Comparison of ENCODE assay signal across 40 cellular contexts in genomic region chr11:7830740-7831139, GRCh38. TPM values are rescaled to one million over a fixed set of nuclear protein-coding genes. Genes with fewer than 3 reads are reported as not detected.
"Had no signal": no experiment of that assay in that cellular context is flagged by ENCODE, and none has a peak within 500 bp of the region (broad histone marks: within the 10 kb centered on the region; RNA-seq: fewer than 3 reads in every experiment).

TSS of gene OR5P3 (minus strand) at chr11:7830840.

- H3K9me3 ChIP-seq: adrenal gland, ascending aorta, body of pancreas, breast epithelium had no signal

- H3K27me3 Mint-ChIP-seq: activated naive CD4-positive, alpha-beta T cell treated with anti-CD3 and anti-CD28 coated beads, Interleukin-2, amount 10 ng/mL, durations not matched to agents 7 days and 5 days; activated T-helper 17 cell treated with anti-CD3 and anti-CD28 coated beads, Interleukin-2, amount 50 U/mL, for 72 hours; central memory CD8-positive, alpha-beta T cell had no signal

- DNase-seq: activated effector memory CD4-positive, alpha-beta T cell treated with anti-CD3 and anti-CD28 coated beads, Interleukin-2, amount 50 U/mL, for 16 hours; activated effector memory CD4-positive, alpha-beta T cell treated with Interleukin-2 at 50 U/mL for 16 hours; activated gamma-delta T cell; activated gamma-delta T cell treated with Interleukin-2 at 50 U/mL for 16 hours; activated naive CD4-positive, alpha-beta T cell; activated naive CD4-positive, alpha-beta T cell treated with anti-CD3 and anti-CD28 coated beads for 36 hours; activated naive CD4-positive, alpha-beta T cell treated with anti-CD3 and anti-CD28 coated beads, Interleukin-2, amount 10 ng/mL, durations not matched to agents 7 days and 5 days; activated naive CD4-positive, alpha-beta T cell treated with anti-CD3 and anti-CD28 coated beads, Interleukin-2, amount 50 U/mL, for 16 hours; activated naive CD4-positive, alpha-beta T cell treated with Interleukin-2 at 50 U/mL for 16 hours; activated naive CD8-positive, alpha-beta T cell treated with anti-CD3 and anti-CD28 coated beads for 36 hours; activated naive CD8-positive, alpha-beta T cell treated with anti-CD3 and anti-CD28 coated beads, Interleukin-2, amount 10 ng/mL, durations not matched to agents 7 days and 5 days; activated naive CD8-positive, alpha-beta T cell treated with anti-CD3 and anti-CD28 coated beads, Interleukin-2, amount 50 U/mL, for 24 hours; activated T-cell treated with anti-CD3 and anti-CD28 coated beads, Interleukin-2, amount 50 U/mL, for 24 hours; activated T-cell treated with anti-CD3 and anti-CD28 coated beads, Interleukin-2, amount 50 U/mL, for 4 hours; activated T-cell treated with anti-CD3 and anti-CD28 coated beads, Interleukin-2, amount 50 U/mL, for 48 hours; activated T-cell treated with anti-CD3 and anti-CD28 coated beads, Interleukin-2, amount 50 U/mL, for 72 hours; adrenal gland; amniotic stem cell; amygdala; anterior cingulate cortex; aorta; body of pancreas; brain microvascular endothelial cell; caudate nucleus; central memory CD4-positive, alpha-beta T cell; cerebellar nuclear complex had no signal

- H3K4me3 ChIP-seq: adrenal gland, ascending aorta, body of pancreas, breast epithelium, cardiac muscle cell had no signal

- H3K4me1 Mint-ChIP-seq: activated naive CD4-positive, alpha-beta T cell treated with anti-CD3 and anti-CD28 coated beads, Interleukin-2, amount 10 ng/mL, durations not matched to agents 7 days and 5 days; activated naive CD4-positive, alpha-beta T cell treated with anti-CD3 and anti-CD28 coated beads, Interleukin-2, amount 50 U/mL, for 24 hours; activated naive CD8-positive, alpha-beta T cell treated with anti-CD3 and anti-CD28 coated beads for 36 hours; activated naive CD8-positive, alpha-beta T cell treated with anti-CD3 and anti-CD28 coated beads, Interleukin-2, amount 10 ng/mL, durations not matched to agents 7 days and 5 days; activated naive CD8-positive, alpha-beta T cell treated with anti-CD3 and anti-CD28 coated beads, Interleukin-2, amount 50 U/mL, for 24 hours; activated T-helper 17 cell treated with anti-CD3 and anti-CD28 coated beads, Interleukin-2, amount 50 U/mL, for 72 hours; brain; central memory CD8-positive, alpha-beta T cell had no signal

- H3K27ac ChIP-seq: adrenal gland, ascending aorta, body of pancreas, brain microvascular endothelial cell, breast epithelium, cardiac muscle cell had no signal

- H3K4me3 Mint-ChIP-seq: activated naive CD4-positive, alpha-beta T cell treated with anti-CD3 and anti-CD28 coated beads for 36 hours; activated naive CD4-positive, alpha-beta T cell treated with anti-CD3 and anti-CD28 coated beads, Interleukin-2, amount 10 ng/mL, durations not matched to agents 7 days and 5 days; activated naive CD4-positive, alpha-beta T cell treated with anti-CD3 and anti-CD28 coated beads, Interleukin-2, amount 50 U/mL, for 24 hours; activated naive CD8-positive, alpha-beta T cell; activated naive CD8-positive, alpha-beta T cell treated with anti-CD3 and anti-CD28 coated beads for 36 hours; activated naive CD8-positive, alpha-beta T cell treated with anti-CD3 and anti-CD28 coated beads, Interleukin-2, amount 10 ng/mL, durations not matched to agents 7 days and 5 days; activated naive CD8-positive, alpha-beta T cell treated with anti-CD3 and anti-CD28 coated beads, Interleukin-2, amount 50 U/mL, for 24 hours; activated T-cell treated with anti-CD3 and anti-CD28 coated beads, Interleukin-2, amount 50 U/mL, for 24 hours; activated T-cell treated with anti-CD3 and anti-CD28 coated beads, Interleukin-2, amount 50 U/mL, for 4 hours; activated T-cell treated with anti-CD3 and anti-CD28 coated beads, Interleukin-2, amount 50 U/mL, for 72 hours; activated T-helper 1 cell treated with anti-CD3 and anti-CD28 coated beads, Interleukin-12 subunit alpha, Interleukin-12 subunit beta, Interleukin-2, Interleukin-4 antibody, amounts not matched to agents 30 ng/mL and 10 ng/mL and 1 ng/mL, durations not matched to agents 14 hours and 24 hours and 36 hours; activated T-helper 17 cell treated with anti-CD3 and anti-CD28 coated beads, Interleukin-2, amount 50 U/mL, for 72 hours; brain; central memory CD8-positive, alpha-beta T cell had no signal

- H3K4me1 ChIP-seq: adrenal gland, ascending aorta, body of pancreas, breast epithelium had no signal

- H3K36me3 Mint-ChIP-seq: activated naive CD4-positive, alpha-beta T cell treated with anti-CD3 and anti-CD28 coated beads, Interleukin-2, amount 10 ng/mL, durations not matched to agents 7 days and 5 days; activated naive CD4-positive, alpha-beta T cell treated with anti-CD3 and anti-CD28 coated beads, Interleukin-2, amount 50 U/mL, for 24 hours; activated naive CD4-positive, alpha-beta T cell treated with anti-CD3 and anti-CD28 coated beads, Interleukin-2, amount 50 U/mL, for 72 hours; activated naive CD8-positive, alpha-beta T cell; activated naive CD8-positive, alpha-beta T cell treated with anti-CD3 and anti-CD28 coated beads for 36 hours; activated naive CD8-positive, alpha-beta T cell treated with anti-CD3 and anti-CD28 coated beads, Interleukin-2, amount 10 ng/mL, durations not matched to agents 7 days and 5 days; brain had no signal

- ATAC-seq: activated naive CD4-positive, alpha-beta T cell treated with anti-CD3 and anti-CD28 coated beads, Interleukin-2, amount 50 U/mL, for 72 hours; activated naive CD8-positive, alpha-beta T cell treated with anti-CD3 and anti-CD28 coated beads, Interleukin-2, amount 50 U/mL, for 24 hours; activated T-cell treated with anti-CD3 and anti-CD28 coated beads, Interleukin-2, amount 50 U/mL, for 4 hours; activated T-cell treated with anti-CD3 and anti-CD28 coated beads, Interleukin-2, amount 50 U/mL, for 72 hours; activated T-helper 17 cell treated with anti-CD3 and anti-CD28 coated beads, Interleukin-2, amount 50 U/mL, for 72 hours; body of pancreas had no signal

- H3K9me3 Mint-ChIP-seq: activated naive CD4-positive, alpha-beta T cell treated with anti-CD3 and anti-CD28 coated beads for 36 hours; activated naive CD4-positive, alpha-beta T cell treated with anti-CD3 and anti-CD28 coated beads, Interleukin-2, amount 10 ng/mL, durations not matched to agents 7 days and 5 days; activated naive CD4-positive, alpha-beta T cell treated with anti-CD3 and anti-CD28 coated beads, Interleukin-2, amount 50 U/mL, for 24 hours; activated naive CD4-positive, alpha-beta T cell treated with anti-CD3 and anti-CD28 coated beads, Interleukin-2, amount 50 U/mL, for 72 hours; activated naive CD8-positive, alpha-beta T cell treated with anti-CD3 and anti-CD28 coated beads for 36 hours; activated naive CD8-positive, alpha-beta T cell treated with anti-CD3 and anti-CD28 coated beads, Interleukin-2, amount 10 ng/mL, durations not matched to agents 7 days and 5 days; activated naive CD8-positive, alpha-beta T cell treated with anti-CD3 and anti-CD28 coated beads, Interleukin-2, amount 50 U/mL, for 24 hours; activated T-cell treated with anti-CD3 and anti-CD28 coated beads, Interleukin-2, amount 50 U/mL, for 24 hours; activated T-cell treated with anti-CD3 and anti-CD28 coated beads, Interleukin-2, amount 50 U/mL, for 4 hours; activated T-cell treated with anti-CD3 and anti-CD28 coated beads, Interleukin-2, amount 50 U/mL, for 72 hours; activated T-helper 1 cell treated with anti-CD3 and anti-CD28 coated beads, Interleukin-12 subunit alpha, Interleukin-12 subunit beta, Interleukin-2, Interleukin-4 antibody, amounts not matched to agents 30 ng/mL and 10 ng/mL and 1 ng/mL, durations not matched to agents 14 hours and 24 hours and 36 hours; activated T-helper 17 cell treated with anti-CD3 and anti-CD28 coated beads, Interleukin-2, amount 50 U/mL, for 72 hours; activated T-helper 2 cell treated with anti-CD3 and anti-CD28 coated beads, Interferon-gamma antibody, Interleukin-2, Interleukin-4, amounts not matched to agents 10 μg/mL and 5 μg/mL and 100 μg/mL, durations not matched to agents 14 hours and 24 hours and 36 hours; brain; central memory CD8-positive, alpha-beta T cell had no signal

- H3K27me3 ChIP-seq: adrenal gland, ascending aorta, body of pancreas, brain microvascular endothelial cell, breast epithelium, cardiac muscle cell had no signal

- H3K36me3 ChIP-seq: adrenal gland, ascending aorta, brain microvascular endothelial cell, breast epithelium, cardiac muscle cell had no signal

- H3K27ac Mint-ChIP-seq: activated naive CD4-positive, alpha-beta T cell treated with anti-CD3 and anti-CD28 coated beads for 36 hours; activated naive CD4-positive, alpha-beta T cell treated with anti-CD3 and anti-CD28 coated beads, Interleukin-2, amount 10 ng/mL, durations not matched to agents 7 days and 5 days; activated naive CD4-positive, alpha-beta T cell treated with anti-CD3 and anti-CD28 coated beads, Interleukin-2, amount 50 U/mL, for 24 hours; activated naive CD4-positive, alpha-beta T cell treated with anti-CD3 and anti-CD28 coated beads, Interleukin-2, amount 50 U/mL, for 72 hours; activated naive CD8-positive, alpha-beta T cell; activated naive CD8-positive, alpha-beta T cell treated with anti-CD3 and anti-CD28 coated beads for 36 hours; activated naive CD8-positive, alpha-beta T cell treated with anti-CD3 and anti-CD28 coated beads, Interleukin-2, amount 10 ng/mL, durations not matched to agents 7 days and 5 days; activated naive CD8-positive, alpha-beta T cell treated with anti-CD3 and anti-CD28 coated beads, Interleukin-2, amount 50 U/mL, for 24 hours; activated T-cell treated with anti-CD3 and anti-CD28 coated beads, Interleukin-2, amount 50 U/mL, for 24 hours; activated T-helper 1 cell treated with anti-CD3 and anti-CD28 coated beads, Interleukin-12 subunit alpha, Interleukin-12 subunit beta, Interleukin-2, Interleukin-4 antibody, amounts not matched to agents 30 ng/mL and 10 ng/mL and 1 ng/mL, durations not matched to agents 14 hours and 24 hours and 36 hours; activated T-helper 17 cell treated with anti-CD3 and anti-CD28 coated beads, Interleukin-2, amount 50 U/mL, for 72 hours; activated T-helper 2 cell treated with anti-CD3 and anti-CD28 coated beads, Interferon-gamma antibody, Interleukin-2, Interleukin-4, amounts not matched to agents 10 μg/mL and 5 μg/mL and 100 μg/mL, durations not matched to agents 14 hours and 24 hours and 36 hours; brain had no signal

RNA-seq across cellular contexts. Expression of gene OR5P3, which starts in this region (rescaled TPM):
- total RNA-seq: activated naive CD4-positive, alpha-beta T cell treated with anti-CD3 and anti-CD28 coated beads for 36 hours; activated naive CD4-positive, alpha-beta T cell treated with anti-CD3 and anti-CD28 coated beads, Interleukin-2, amount 50 U/mL, for 72 hours; activated naive CD8-positive, alpha-beta T cell treated with anti-CD3 and anti-CD28 coated beads for 36 hours; activated naive CD8-positive, alpha-beta T cell treated with anti-CD3 and anti-CD28 coated beads, Interleukin-2, amount 10 ng/mL, durations not matched to agents 7 days and 5 days; activated T-cell treated with anti-CD3 and anti-CD28 coated beads, Interleukin-2, amount 50 U/mL, for 4 hours; activated T-cell treated with anti-CD3 and anti-CD28 coated beads, Interleukin-2, amount 50 U/mL, for 72 hours; activated T-helper 1 cell treated with anti-CD3 and anti-CD28 coated beads, Interleukin-12 subunit alpha, Interleukin-12 subunit beta, Interleukin-2, Interleukin-4 antibody, amounts not matched to agents 30 ng/mL and 10 ng/mL and 1 ng/mL, durations not matched to agents 14 hours and 24 hours and 36 hours; activated T-helper 17 cell treated with anti-CD3 and anti-CD28 coated beads, Interleukin-2, amount 50 U/mL, for 72 hours; activated T-helper 2 cell treated with anti-CD3 and anti-CD28 coated beads, Interferon-gamma antibody, Interleukin-2, Interleukin-4, amounts not matched to agents 10 μg/mL and 5 μg/mL and 100 μg/mL, durations not matched to agents 14 hours and 24 hours and 36 hours; adrenal gland; ascending aorta; bronchial epithelial cell; cardiac muscle cell; cardiac septum; cerebellum had no signal
